36 cellular contexts compared by ENCODE assay signal in genomic region chr1:79239840-79240239, GRCh38.
"Had no signal": no experiment of that assay in that cellular context is flagged by ENCODE, and none has a peak within 500 bp of the region (broad histone marks: within the 10 kb centered on the region; RNA-seq: fewer than 3 reads in every experiment).

No MANE protein-coding gene starts in this region.

- DNase-seq: activated B cell treated with CpG ODN at 0.5 μM for 24 hours; activated CD4-positive, alpha-beta memory T cell treated with anti-CD3 and anti-CD28 coated beads for 36 hours; activated CD4-positive, alpha-beta T cell treated with anti-CD3 and anti-CD28 coated beads for 4 hours; activated CD4-positive, alpha-beta T cell treated with anti-CD3 and anti-CD28 coated beads, Interleukin-2, amount 10 ng/mL, durations not matched to agents 24 days and 14 days; activated CD4-positive, alpha-beta T cell treated with anti-CD3 and anti-CD28 coated beads, Interleukin-2, amount 50 U/mL, for 1 hour; activated CD4-positive, alpha-beta T cell treated with anti-CD3 and anti-CD28 coated beads, Interleukin-2, amount 50 U/mL, for 4 hours; activated CD4-positive, CD25-positive, alpha-beta regulatory T cell treated with anti-CD3 and anti-CD28 coated beads, Interleukin-2, amount 50 U/mL, for 72 hours; activated CD8-positive, alpha-beta memory T cell treated with anti-CD3 and anti-CD28 coated beads, Interleukin-2, amount 50 U/mL, for 4 hours; activated CD8-positive, alpha-beta T cell treated with anti-CD3 and anti-CD28 coated beads for 36 hours; activated effector memory CD4-positive, alpha-beta T cell treated with anti-CD3 and anti-CD28 coated beads, Interleukin-2, amount 50 U/mL, for 16 hours; activated gamma-delta T cell treated with Interleukin-2 at 50 U/mL for 16 hours; activated naive CD4-positive, alpha-beta T cell; activated naive CD4-positive, alpha-beta T cell treated with anti-CD3 and anti-CD28 coated beads for 36 hours; activated naive CD4-positive, alpha-beta T cell treated with anti-CD3 and anti-CD28 coated beads, Interleukin-2, amount 50 U/mL, for 16 hours; activated naive CD8-positive, alpha-beta T cell treated with anti-CD3 and anti-CD28 coated beads for 36 hours; activated T-cell treated with anti-CD3 and anti-CD28 coated beads for 4 hours; activated T-cell treated with anti-CD3 and anti-CD28 coated beads, Interleukin-2, amount 50 U/mL, for 1 hour; activated T-cell treated with anti-CD3 and anti-CD28 coated beads, Interleukin-2, amount 50 U/mL, for 4 hours; activated T-cell treated with anti-CD3 and anti-CD28 coated beads, Interleukin-2, amount 50 U/mL, for 72 hours; adrenal gland; amniotic stem cell; aorta; body of pancreas; brain microvascular endothelial cell; central memory CD4-positive, alpha-beta T cell; T-helper 2 cell; T-helper 9 cell had no signal

- H3K4me1 Mint-ChIP-seq: activated B cell treated with CpG ODN at 0.5 μM for 24 hours; activated CD4-positive, alpha-beta T cell treated with anti-CD3 and anti-CD28 coated beads, Interleukin-2, amount 10 ng/mL, durations not matched to agents 24 days and 14 days; activated naive CD8-positive, alpha-beta T cell treated with anti-CD3 and anti-CD28 coated beads for 36 hours; activated T-helper 17 cell treated with anti-CD3 and anti-CD28 coated beads, Interleukin-2, amount 50 U/mL, for 72 hours had no signal

- H3K36me3 ChIP-seq: adrenal gland, brain microvascular endothelial cell, breast epithelium had no signal

- ATAC-seq: activated CD8-positive, alpha-beta T cell treated with anti-CD3 and anti-CD28 coated beads for 36 hours; activated naive CD4-positive, alpha-beta T cell treated with anti-CD3 and anti-CD28 coated beads, Interleukin-2, amount 50 U/mL, for 72 hours; activated T-cell treated with anti-CD3 and anti-CD28 coated beads, Interleukin-2, amount 50 U/mL, for 4 hours; activated T-cell treated with anti-CD3 and anti-CD28 coated beads, Interleukin-2, amount 50 U/mL, for 72 hours; activated T-helper 17 cell treated with anti-CD3 and anti-CD28 coated beads, Interleukin-2, amount 50 U/mL, for 72 hours; body of pancreas had no signal

- H3K27me3 Mint-ChIP-seq: activated B cell treated with CpG ODN at 0.5 μM for 24 hours; activated CD4-positive, alpha-beta memory T cell treated with anti-CD3 and anti-CD28 coated beads for 36 hours; activated CD4-positive, alpha-beta T cell treated with anti-CD3 and anti-CD28 coated beads, Interleukin-2, amount 10 ng/mL, durations not matched to agents 24 days and 14 days; activated CD8-positive, alpha-beta T cell treated with anti-CD3 and anti-CD28 coated beads for 36 hours; activated naive CD8-positive, alpha-beta T cell treated with anti-CD3 and anti-CD28 coated beads for 36 hours; activated T-helper 17 cell treated with anti-CD3 and anti-CD28 coated beads, Interleukin-2, amount 50 U/mL, for 72 hours had no signal

- H3K27ac Mint-ChIP-seq: activated B cell treated with CpG ODN at 0.5 μM for 24 hours; activated CD4-positive, alpha-beta memory T cell treated with anti-CD3 and anti-CD28 coated beads for 36 hours; activated CD4-positive, alpha-beta T cell treated with anti-CD3 and anti-CD28 coated beads, Interleukin-2, amount 10 ng/mL, durations not matched to agents 24 days and 14 days; activated CD8-positive, alpha-beta T cell treated with anti-CD3 and anti-CD28 coated beads for 36 hours; activated naive CD4-positive, alpha-beta T cell treated with anti-CD3 and anti-CD28 coated beads for 36 hours; activated naive CD4-positive, alpha-beta T cell treated with anti-CD3 and anti-CD28 coated beads, Interleukin-2, amount 50 U/mL, for 72 hours; activated naive CD8-positive, alpha-beta T cell treated with anti-CD3 and anti-CD28 coated beads for 36 hours; activated T-cell treated with anti-CD3 and anti-CD28 coated beads, Interleukin-2, amount 50 U/mL, for 72 hours; activated T-helper 1 cell treated with anti-CD3 and anti-CD28 coated beads, Interleukin-12 subunit alpha, Interleukin-12 subunit beta, Interleukin-2, Interleukin-4 antibody, amounts not matched to agents 30 ng/mL and 10 ng/mL and 1 ng/mL, durations not matched to agents 14 hours and 24 hours and 36 hours; activated T-helper 17 cell treated with anti-CD3 and anti-CD28 coated beads, Interleukin-2, amount 50 U/mL, for 72 hours; T-helper 1 cell treated with Interleukin-12 subunit alpha and Interleukin-12 subunit beta and Interleukin-4 antibody, amounts not matched to agents 30 μg/mL and 1 μg/mL, for 36 hours; T-helper 2 cell treated with Interferon-gamma antibody and Interleukin-4, amounts not matched to agents 5 μg/mL and 100 μg/mL, for 36 hours had no signal

- H3K4me3 Mint-ChIP-seq: activated B cell treated with CpG ODN at 0.5 μM for 24 hours; activated CD4-positive, alpha-beta memory T cell treated with anti-CD3 and anti-CD28 coated beads for 36 hours; activated CD4-positive, alpha-beta T cell treated with anti-CD3 and anti-CD28 coated beads, Interleukin-2, amount 10 ng/mL, durations not matched to agents 24 days and 14 days; activated CD8-positive, alpha-beta T cell treated with anti-CD3 and anti-CD28 coated beads for 36 hours; activated naive CD4-positive, alpha-beta T cell treated with anti-CD3 and anti-CD28 coated beads for 36 hours; activated naive CD8-positive, alpha-beta T cell treated with anti-CD3 and anti-CD28 coated beads for 36 hours; activated T-cell treated with anti-CD3 and anti-CD28 coated beads, Interleukin-2, amount 50 U/mL, for 4 hours; activated T-cell treated with anti-CD3 and anti-CD28 coated beads, Interleukin-2, amount 50 U/mL, for 72 hours; activated T-helper 1 cell treated with anti-CD3 and anti-CD28 coated beads, Interleukin-12 subunit alpha, Interleukin-12 subunit beta, Interleukin-2, Interleukin-4 antibody, amounts not matched to agents 30 ng/mL and 10 ng/mL and 1 ng/mL, durations not matched to agents 14 hours and 24 hours and 36 hours; activated T-helper 17 cell treated with anti-CD3 and anti-CD28 coated beads, Interleukin-2, amount 50 U/mL, for 72 hours; T-helper 1 cell treated with Interleukin-12 subunit alpha and Interleukin-12 subunit beta and Interleukin-4 antibody, amounts not matched to agents 30 μg/mL and 1 μg/mL, for 36 hours; T-helper 2 cell treated with Interferon-gamma antibody and Interleukin-4, amounts not matched to agents 5 μg/mL and 100 μg/mL, for 36 hours had no signal

- H3K9me3 ChIP-seq: body of pancreas, breast epithelium had no signal

- H3K36me3 Mint-ChIP-seq: activated CD4-positive, alpha-beta memory T cell treated with anti-CD3 and anti-CD28 coated beads for 36 hours; activated naive CD4-positive, alpha-beta T cell treated with anti-CD3 and anti-CD28 coated beads, Interleukin-2, amount 50 U/mL, for 72 hours; activated naive CD8-positive, alpha-beta T cell treated with anti-CD3 and anti-CD28 coated beads for 36 hours had no signal

- H3K4me3 ChIP-seq: adrenal gland, body of pancreas, breast epithelium had no signal

- FAIRE-seq: astrocyte, TTC549 had no signal

- H3K27ac ChIP-seq: adrenal gland, body of pancreas, brain microvascular endothelial cell, breast epithelium, VCaP had no signal

- H3K9me3 Mint-ChIP-seq: activated T-cell treated with anti-CD3 and anti-CD28 coated beads, Interleukin-2, amount 50 U/mL, for 4 hours; activated T-helper 1 cell treated with anti-CD3 and anti-CD28 coated beads, Interleukin-12 subunit alpha, Interleukin-12 subunit beta, Interleukin-2, Interleukin-4 antibody, amounts not matched to agents 30 ng/mL and 10 ng/mL and 1 ng/mL, durations not matched to agents 14 hours and 24 hours and 36 hours had no signal

- H3K4me1 ChIP-seq: adrenal gland, body of pancreas, breast epithelium had no signal

- H3K27me3 ChIP-seq: adrenal gland, body of pancreas, brain microvascular endothelial cell, breast epithelium had no signal
